31 cellular contexts compared by ENCODE assay signal in genomic region chr17:2204393-2204792, GRCh38.
"Had no signal": no experiment of that assay in that cellular context is flagged by ENCODE, and none has a peak within 500 bp of the region (broad histone marks: within the 10 kb centered on the region; RNA-seq: fewer than 3 reads in every experiment).

No MANE protein-coding gene starts in this region.

- H3K4me3 Mint-ChIP-seq: endodermal cell; immature natural killer cell; memory B cell; naive B cell; natural killer cell treated with Interleukin-12 subunit alpha and Interleukin-12 subunit beta and Interleukin-15 and Interleukin-18, amount 100 ng/mL, for 72 hours; neural progenitor cell; stimulated activated naive CD8-positive, alpha-beta T cell treated with anti-CD3 and anti-CD28 coated beads, Interleukin-15, amount 100 ng/mL, for 72 hours had no signal

- H3K27ac Mint-ChIP-seq: endodermal cell; memory B cell; naive B cell; neural progenitor cell; progenitor cell of endocrine pancreas; stimulated activated naive CD8-positive, alpha-beta T cell treated with anti-CD3 and anti-CD28 coated beads, Interleukin-15, amount 100 ng/mL, for 72 hours had no signal

- H3K36me3 ChIP-seq: lower lobe of right lung, neural progenitor cell, right lobe of liver, transverse colon, vagina had no signal

- H3K4me2 ChIP-seq: neural progenitor cell, smooth muscle cell had no signal

- H3K4me1 ChIP-seq: parathyroid adenoma, transverse colon, vagina had no signal

- H2AFZ ChIP-seq: neural progenitor cell, parathyroid adenoma had no signal

- H3K9ac ChIP-seq: neural progenitor cell, parathyroid adenoma had no signal

- H3K9me3 ChIP-seq: esophagus muscularis mucosa, heart right ventricle, lower lobe of right lung, mucosa of descending colon, right lobe of liver, suprapubic skin, transverse colon, vagina had no signal

- H3K27me3 ChIP-seq: esophagus muscularis mucosa, heart right ventricle, neural progenitor cell, right lobe of liver, suprapubic skin, transverse colon, vagina had no signal

- H3K4me1 Mint-ChIP-seq: memory B cell, naive B cell had no signal

- H3K9me3 Mint-ChIP-seq: endodermal cell; immature natural killer cell; memory B cell; naive B cell; natural killer cell treated with Interleukin-12 subunit alpha and Interleukin-12 subunit beta and Interleukin-15 and Interleukin-18, amount 100 ng/mL, for 72 hours; neural progenitor cell; stimulated activated naive CD8-positive, alpha-beta T cell treated with anti-CD3 and anti-CD28 coated beads, Interleukin-15, amount 100 ng/mL, for 72 hours had no signal

- DNase-seq: effector CD8-positive, alpha-beta T cell; endodermal cell; foreskin melanocyte; glutamatergic neuron; heart right ventricle; hypothalamus; immature natural killer cell; islet precursor cell; kidney glomerular epithelial cell; left colon; left ventricle myocardium superior; lower lobe of right lung; mucosa of descending colon; naive B cell; right lobe of liver; stimulated activated CD4-positive, alpha-beta T cell treated with anti-CD3 and anti-CD28 coated beads, Interleukin-12 subunit alpha, Interleukin-12 subunit beta, amount 100 ng/mL, for 4 hours; stimulated activated CD4-positive, alpha-beta T cell treated with anti-CD3 and anti-CD28 coated beads, Interleukin-1b, Interleukin-23, amount 100 ng/mL, for 48 hours; stimulated activated CD4-positive, alpha-beta T cell treated with anti-CD3 and anti-CD28 coated beads, Interleukin-4, amount 100 ng/mL, for 1 hour; stimulated activated CD8-positive, alpha-beta memory T cell treated with anti-CD3 and anti-CD28 coated beads, Interleukin-4, amount 100 ng/mL, for 48 hours; stimulated activated naive CD4-positive, alpha-beta T cell; stimulated activated naive CD8-positive, alpha-beta T cell treated with anti-CD3 and anti-CD28 coated beads, Interleukin-15, amount 100 ng/mL, for 72 hours; transverse colon had no signal

- H3K4me3 ChIP-seq: esophagus muscularis mucosa, heart right ventricle, lower lobe of right lung, mucosa of descending colon, neural progenitor cell, right lobe of liver, smooth muscle cell, suprapubic skin, transverse colon, vagina had no signal

- H3K27me3 Mint-ChIP-seq: memory B cell; naive B cell; natural killer cell treated with Interleukin-12 subunit alpha and Interleukin-12 subunit beta and Interleukin-15 and Interleukin-18, amount 100 ng/mL, for 72 hours; progenitor cell of endocrine pancreas; stimulated activated naive CD8-positive, alpha-beta T cell treated with anti-CD3 and anti-CD28 coated beads, Interleukin-15, amount 100 ng/mL, for 72 hours had no signal
